Comparison of ENCODE assay signal across 8 cellular contexts in the genomic region with DNA sequence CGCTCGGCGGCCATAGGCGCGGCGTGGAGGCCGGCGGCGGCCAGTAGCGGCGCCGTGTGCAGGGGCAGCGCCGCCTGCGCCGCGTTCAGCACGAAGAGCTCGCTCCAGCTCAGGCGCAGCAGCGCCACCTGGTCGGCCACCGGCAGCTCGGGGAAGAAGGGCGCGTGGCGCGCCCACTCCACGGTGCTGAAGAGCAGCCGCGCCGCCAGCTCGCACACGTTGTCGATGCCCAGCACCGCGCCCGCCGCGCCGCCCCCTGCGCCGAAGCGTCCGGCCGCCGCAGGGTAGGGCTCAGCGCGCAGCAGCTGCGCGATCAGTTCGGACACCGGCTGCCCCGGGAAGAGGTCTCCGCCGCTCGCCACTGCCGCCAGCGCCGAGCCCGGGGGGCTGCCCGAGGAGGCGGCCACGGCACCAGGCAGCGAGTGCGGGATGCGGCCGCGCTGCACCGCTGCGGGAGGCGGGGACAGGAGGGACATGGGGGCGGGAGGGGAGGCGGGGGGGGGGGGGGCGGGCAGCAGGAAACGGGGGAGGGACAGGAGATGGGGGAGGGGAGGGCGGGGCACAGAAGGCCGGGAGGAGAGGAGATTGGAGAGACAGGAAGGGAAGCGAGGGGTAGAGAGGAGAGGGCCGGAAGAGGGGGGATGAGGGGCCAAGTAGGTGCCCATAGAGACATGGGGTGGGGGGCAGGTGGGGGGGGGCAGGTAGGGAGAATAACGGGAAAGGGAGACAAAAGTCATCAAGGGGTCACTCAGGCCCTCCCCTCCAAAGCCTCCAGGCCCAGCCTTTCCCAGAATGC. TPM values are rescaled to one million over a fixed set of nuclear protein-coding genes. Genes with fewer than 3 reads are reported as not detected.
DNase-seq lines count a peak whose midpoint lies in the region; ATAC-seq and TF ChIP-seq lines count a peak whose summit lies in the region.

No MANE protein-coding gene starts in this region.

- peak overlapping the region; percentile 77 for H3K4me2 ChIP-seq in osteoblast (ENCODE audit: insufficient read depth, low read length)

- H3K9me3 ChIP-seq in RWPE2 (ENCODE audit: severe bottlenecking) (no peaks in the 10 kb centered on the region), osteoblast (ENCODE audit: low read depth, low read length) (no peaks in the 10 kb centered on the region), thoracic aorta (no peaks in the 10 kb centered on the region)

- peak; percentile 55 for TF ChIP-seq CTCF in RWPE2 (IDR thresholded peaks at IDR 0.05; ENCODE audit: poor library complexity, severe bottlenecking)
- peak; percentile 34 for TF ChIP-seq CTCF in osteoblast (IDR thresholded peaks at IDR 0.05; ENCODE audit: extremely low read depth, low read depth, low read length)
- TF ChIP-seq CTCF in thoracic aorta (IDR thresholded peaks at IDR 0.05): peak; percentile 50

- peak overlapping the region; percentile 60 for H3K4me3 ChIP-seq in RWPE2 (ENCODE audit: severe bottlenecking)
- H3K4me3 ChIP-seq in osteoblast (ENCODE audit: insufficient read depth, low read length): peak overlapping the region; percentile 71
- H3K4me3 ChIP-seq in thoracic aorta: peak overlapping the region; percentile 76

- DNase-seq in SIG-M5 treated with dmso at 0.1 percent for 504 hours (lab: John Stamatoyannopoulos, UW; ENCODE audit: unreplicated experiment) (peak; percentile 36), SIG-M5 (lab: John Stamatoyannopoulos, UW) (no peak), HK-2 (ENCODE audit: unreplicated experiment) (peak; percentile 66), RWPE2 (ENCODE audit: low spot score) (no peak), germinal center (ENCODE audit: low spot score) (peak; percentile 66), osteoblast (ENCODE audit: insufficient read length, low spot score, missing footprints) (peak; percentile 97), thoracic aorta (ENCODE audit: low spot score) (no peak)
- DNase-seq in activated naive CD4-positive, alpha-beta T cell treated with Interleukin-2 at 50 U/mL for 16 hours: peak; percentile 80

- H3K27me3 ChIP-seq in RWPE2 (ENCODE audit: insufficient read depth, poor library complexity, severe bottlenecking) (no peaks in the 10 kb centered on the region), osteoblast (ENCODE audit: insufficient read depth, low read length) (no peaks in the 10 kb centered on the region), thoracic aorta (replicated peaks; ENCODE audit: insufficient read depth) (no peaks in the 10 kb centered on the region)

- peaks cover 18% of the 10 kb centered on the region for H3K79me2 ChIP-seq in osteoblast (ENCODE audit: insufficient read depth, low read length)

- peaks cover 14% of the 10 kb centered on the region for H4K20me1 ChIP-seq in osteoblast (ENCODE audit: insufficient read depth, low read length)

- H3K27ac ChIP-seq in RWPE2 (ENCODE audit: poor library complexity, severe bottlenecking) (peak overlapping the region; percentile 84), osteoblast (ENCODE audit: low read depth, low read length) (no peak overlapping the region), thoracic aorta (peak overlapping the region; percentile 60 to 64)

- peak overlapping the region; percentile 51 for H2AFZ ChIP-seq in osteoblast (ENCODE audit: low read length)

- ATAC-seq in RWPE2 (ENCODE audit: low read depth): peak; percentile 65
- no peak for ATAC-seq in thoracic aorta (ENCODE audit: insufficient number of reproducible peaks, low FRiP score, low read depth)

- H3K36me3 ChIP-seq in RWPE2 (ENCODE audit: low read depth) (peaks cover 69% of the 10 kb centered on the region), osteoblast (ENCODE audit: insufficient read depth, low read length) (peaks cover 22% of the 10 kb centered on the region), thoracic aorta (peaks cover 11% of the 10 kb centered on the region)

- peaks cover 8% of the 10 kb centered on the region for H3K4me1 ChIP-seq in RWPE2 (ENCODE audit: insufficient read depth, poor library complexity, severe bottlenecking)
- H3K4me1 ChIP-seq in osteoblast (ENCODE audit: insufficient read depth, low read length): peaks cover 7% of the 10 kb centered on the region
- peaks cover 12 to 23% of the 10 kb centered on the region in 2 donors for H3K4me1 ChIP-seq in thoracic aorta (ENCODE audit: control insufficient read depth in 1 of 2, low read depth in 2 of 2)

RNA-seq across cellular contexts. Expression of a gene that starts 9.8 kb away (rescaled TPM):
- total RNA-seq in osteoblast (2.4 and 3.3 TPM in 2 replicates), thoracic aorta (10 to 100 TPM; 12.4 to 13.3 TPM)

RNA-seq across cellular contexts. Expression of a gene that starts 9.9 kb away (rescaled TPM):
- total RNA-seq in osteoblast: 29.5 and 32.2 TPM in 2 replicates
- 10 to 100 TPM; 42.0 to 68.1 TPM for total RNA-seq in thoracic aorta

RNA-seq across cellular contexts. Expression of a gene that starts 20.7 kb away (rescaled TPM):
- 22.4 and 25.7 TPM in 2 replicates for total RNA-seq in osteoblast
- total RNA-seq in thoracic aorta: 10 to 100 TPM; 11.5 to 13.7 TPM

RNA-seq across cellular contexts. Expression of a gene that starts 28.7 kb away (rescaled TPM):
- total RNA-seq in osteoblast (not detected in 2 replicates), thoracic aorta (1 to 10 TPM; 3.5 to 4.0 TPM)

RNA-seq across cellular contexts. Expression of a gene that starts 31.4 kb away (rescaled TPM):
- total RNA-seq in osteoblast (74.8 and 76.7 TPM in 2 replicates), thoracic aorta (10 to 100 TPM; 55.2 to 87.2 TPM)

Comparison
In these comparisons a context has a peak if more than half of its experiments do, and no peak if none do; other contexts are left out.
1. DNase-seq: peak in SIG-M5 treated with dmso at 0.1 percent for 504 hours (single experiment), HK-2 (single experiment), activated naive CD4-positive, alpha-beta T cell treated with Interleukin-2 at 50 U/mL for 16 hours (single experiment), germinal center (single experiment) and osteoblast (single experiment); none in SIG-M5 (single experiment), RWPE2 (single experiment) and thoracic aorta (single experiment).
2. Peak in every context shown above with its lines, with median percentiles within 50 percentile points of each other: H3K4me3 ChIP-seq and CTCF ChIP-seq.